ENCODE assay signal across 19 cellular contexts in the genomic region with DNA sequence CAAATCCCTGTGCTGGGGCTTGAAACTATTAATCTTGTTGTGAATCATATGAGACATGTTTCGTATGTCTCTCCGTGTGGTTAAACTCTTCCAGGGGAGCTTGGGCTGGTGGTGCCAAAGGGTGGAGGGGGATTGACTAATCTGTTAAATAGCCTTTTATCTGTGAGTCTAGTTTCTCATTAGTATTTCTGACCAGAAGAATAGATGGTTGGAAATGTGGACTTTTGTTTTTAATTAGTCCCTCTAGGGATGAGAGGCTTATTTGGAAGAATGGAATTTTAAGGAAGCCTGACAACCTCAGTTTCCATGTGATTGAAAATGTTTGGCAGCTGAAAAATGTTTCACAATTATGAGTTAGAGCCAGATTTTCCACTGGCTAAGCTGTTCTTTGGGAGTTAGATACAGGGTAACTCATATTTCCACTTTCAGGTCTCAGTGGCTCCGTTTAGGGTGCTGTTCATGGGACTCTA.
A peak's percentile ranks its signal among the peaks of the same experiment; 100 is the strongest.
DNase-seq lines count a peak whose midpoint lies in the region; ATAC-seq and TF ChIP-seq lines count a peak whose summit lies in the region.
"Had no signal": no experiment of that assay in that cellular context is flagged by ENCODE, and none has a peak within 500 bp of the region (broad histone marks: within the 10 kb centered on the region; RNA-seq: fewer than 3 reads in every experiment).

No MANE protein-coding gene starts in this region.

- TF ChIP-seq CTCF in fibroblast of the aortic adventitia (IDR thresholded peaks at IDR 0.05; ENCODE audit: insufficient read depth, low read length) = no peak
- TF ChIP-seq CTCF in retinal pigment epithelial cell (conservative IDR thresholded peaks at IDR 0.05; ENCODE audit: low read depth, low read length) = no peak

- H3K4me3 ChIP-seq in fibroblast of the aortic adventitia (ENCODE audit: low read depth, low read length) (no peak overlapping the region), retinal pigment epithelial cell (ENCODE audit: low read length) (no peak overlapping the region)
- H3K4me3 ChIP-seq: mucosa of descending colon had no signal

- DNase-seq in EH (ENCODE audit: low read depth) (peak; percentile 91), fibroblast of the aortic adventitia (ENCODE audit: low read depth) (peak; percentile 97), retinal pigment epithelial cell (ENCODE audit: low read depth) (peak; percentile 90), RKO (ENCODE audit: low spot score) (no peak), LoVo (ENCODE audit: low spot score) (no peak), activated gamma-delta T cell (lab: John Stamatoyannopoulos, UW) (no peak)
- DNase-seq in activated T-cell treated with anti-CD3 and anti-CD28 coated beads, Interleukin-2, amount 50 U/mL, for 48 hours = no peak
- DNase-seq: activated B cell treated with CpG ODN at 0.5 μM for 24 hours; activated CD8-positive, alpha-beta T cell treated with anti-CD3 and anti-CD28 coated beads for 36 hours; activated naive CD4-positive, alpha-beta T cell treated with anti-CD3 and anti-CD28 coated beads, Interleukin-2, amount 50 U/mL, for 16 hours; activated T-cell treated with anti-CD3 and anti-CD28 coated beads, Interleukin-2, amount 50 U/mL, for 1 hour; DND-41; glutamatergic neuron; mucosa of descending colon; NCI-H1417; NCI-H526 treated with DMSO at 0.1 percent for 48 hours; OCI-M1; T-helper 9 cell had no signal

- ATAC-seq in SK-N-SH treated with all-trans-retinoic acid at 6 μM for 48 hours = peak; percentile 69
- ATAC-seq: activated CD8-positive, alpha-beta T cell treated with anti-CD3 and anti-CD28 coated beads for 36 hours; mucosa of descending colon had no signal

TF ChIP-seq in SK-N-SH treated with all-trans-retinoic acid at 6 μM for 48 hours, 23 proteins besides CTCF, POLR2A, EP300 and RAD21:
- no peak for TF ChIP-seq ZNF565 (CRISPR knock-in tag; conservative IDR thresholded peaks at IDR 0.05; ENCODE audit: low read depth)
- TF ChIP-seq, protein P1, sequence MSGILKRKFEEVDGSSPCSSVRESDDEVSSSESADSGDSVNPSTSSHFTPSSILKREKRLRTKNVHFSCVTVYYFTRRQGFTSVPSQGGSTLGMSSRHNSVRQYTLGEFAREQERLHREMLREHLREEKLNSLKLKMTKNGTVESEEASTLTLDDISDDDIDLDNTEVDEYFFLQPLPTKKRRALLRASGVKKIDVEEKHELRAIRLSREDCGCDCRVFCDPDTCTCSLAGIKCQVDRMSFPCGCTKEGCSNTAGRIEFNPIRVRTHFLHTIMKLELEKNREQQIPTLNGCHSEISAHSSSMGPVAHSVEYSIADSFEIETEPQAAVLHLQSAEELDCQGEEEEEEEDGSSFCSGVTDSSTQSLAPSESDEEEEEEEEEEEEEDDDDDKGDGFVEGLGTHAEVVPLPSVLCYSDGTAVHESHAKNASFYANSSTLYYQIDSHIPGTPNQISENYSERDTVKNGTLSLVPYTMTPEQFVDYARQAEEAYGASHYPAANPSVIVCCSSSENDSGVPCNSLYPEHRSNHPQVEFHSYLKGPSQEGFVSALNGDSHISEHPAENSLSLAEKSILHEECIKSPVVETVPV (CRISPR knock-in tag; IDR thresholded peaks at IDR 0.05) = no peak
- TF ChIP-seq, protein P2, sequence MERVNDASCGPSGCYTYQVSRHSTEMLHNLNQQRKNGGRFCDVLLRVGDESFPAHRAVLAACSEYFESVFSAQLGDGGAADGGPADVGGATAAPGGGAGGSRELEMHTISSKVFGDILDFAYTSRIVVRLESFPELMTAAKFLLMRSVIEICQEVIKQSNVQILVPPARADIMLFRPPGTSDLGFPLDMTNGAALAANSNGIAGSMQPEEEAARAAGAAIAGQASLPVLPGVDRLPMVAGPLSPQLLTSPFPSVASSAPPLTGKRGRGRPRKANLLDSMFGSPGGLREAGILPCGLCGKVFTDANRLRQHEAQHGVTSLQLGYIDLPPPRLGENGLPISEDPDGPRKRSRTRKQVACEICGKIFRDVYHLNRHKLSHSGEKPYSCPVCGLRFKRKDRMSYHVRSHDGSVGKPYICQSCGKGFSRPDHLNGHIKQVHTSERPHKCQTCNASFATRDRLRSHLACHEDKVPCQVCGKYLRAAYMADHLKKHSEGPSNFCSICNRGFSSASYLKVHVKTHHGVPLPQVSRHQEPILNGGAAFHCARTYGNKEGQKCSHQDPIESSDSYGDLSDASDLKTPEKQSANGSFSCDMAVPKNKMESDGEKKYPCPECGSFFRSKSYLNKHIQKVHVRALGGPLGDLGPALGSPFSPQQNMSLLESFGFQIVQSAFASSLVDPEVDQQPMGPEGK (CRISPR knock-in tag; IDR thresholded peaks at IDR 0.05; ENCODE audit: borderline replicate concordance) = no peak
- no peak for TF ChIP-seq ZNF70 (CRISPR knock-in tag; IDR thresholded peaks at IDR 0.05)
- TF ChIP-seq, protein P3, sequence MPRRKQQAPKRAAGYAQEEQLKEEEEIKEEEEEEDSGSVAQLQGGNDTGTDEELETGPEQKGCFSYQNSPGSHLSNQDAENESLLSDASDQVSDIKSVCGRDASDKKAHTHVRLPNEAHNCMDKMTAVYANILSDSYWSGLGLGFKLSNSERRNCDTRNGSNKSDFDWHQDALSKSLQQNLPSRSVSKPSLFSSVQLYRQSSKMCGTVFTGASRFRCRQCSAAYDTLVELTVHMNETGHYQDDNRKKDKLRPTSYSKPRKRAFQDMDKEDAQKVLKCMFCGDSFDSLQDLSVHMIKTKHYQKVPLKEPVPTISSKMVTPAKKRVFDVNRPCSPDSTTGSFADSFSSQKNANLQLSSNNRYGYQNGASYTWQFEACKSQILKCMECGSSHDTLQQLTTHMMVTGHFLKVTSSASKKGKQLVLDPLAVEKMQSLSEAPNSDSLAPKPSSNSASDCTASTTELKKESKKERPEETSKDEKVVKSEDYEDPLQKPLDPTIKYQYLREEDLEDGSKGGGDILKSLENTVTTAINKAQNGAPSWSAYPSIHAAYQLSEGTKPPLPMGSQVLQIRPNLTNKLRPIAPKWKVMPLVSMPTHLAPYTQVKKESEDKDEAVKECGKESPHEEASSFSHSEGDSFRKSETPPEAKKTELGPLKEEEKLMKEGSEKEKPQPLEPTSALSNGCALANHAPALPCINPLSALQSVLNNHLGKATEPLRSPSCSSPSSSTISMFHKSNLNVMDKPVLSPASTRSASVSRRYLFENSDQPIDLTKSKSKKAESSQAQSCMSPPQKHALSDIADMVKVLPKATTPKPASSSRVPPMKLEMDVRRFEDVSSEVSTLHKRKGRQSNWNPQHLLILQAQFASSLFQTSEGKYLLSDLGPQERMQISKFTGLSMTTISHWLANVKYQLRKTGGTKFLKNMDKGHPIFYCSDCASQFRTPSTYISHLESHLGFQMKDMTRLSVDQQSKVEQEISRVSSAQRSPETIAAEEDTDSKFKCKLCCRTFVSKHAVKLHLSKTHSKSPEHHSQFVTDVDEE (CRISPR knock-in tag; IDR thresholded peaks at IDR 0.05) = no peak
- TF ChIP-seq TOX (CRISPR knock-in tag; IDR thresholded peaks at IDR 0.05; ENCODE audit: borderline replicate concordance) = no peak
- TF ChIP-seq ZFP3 (CRISPR knock-in tag; IDR thresholded peaks at IDR 0.05) = no peak
- TF ChIP-seq RARB (CRISPR knock-in tag; IDR thresholded peaks at IDR 0.05) = no peak

Comparison
In these comparisons a context has a peak if more than half of its experiments do, and no peak if none do; other contexts are left out.
1. DNase-seq: peak in EH (single experiment), fibroblast of the aortic adventitia (single experiment) and retinal pigment epithelial cell (single experiment); none in RKO (single experiment), LoVo (single experiment), activated gamma-delta T cell (single experiment) and activated T-cell treated with anti-CD3 and anti-CD28 coated beads, Interleukin-2, amount 50 U/mL, for 48 hours (0 of 2).